ENCODE assay signal across 40 cellular contexts in genomic region chr5:169101966-169102365, GRCh38.
"Had no signal": no experiment of that assay in that cellular context is flagged by ENCODE, and none has a peak within 500 bp of the region (broad histone marks: within the 10 kb centered on the region; RNA-seq: fewer than 3 reads in every experiment).

No MANE protein-coding gene starts in this region.

- H3K4me3 Mint-ChIP-seq: activated naive CD4-positive, alpha-beta T cell treated with anti-CD3 and anti-CD28 coated beads for 36 hours; activated naive CD4-positive, alpha-beta T cell treated with anti-CD3 and anti-CD28 coated beads, Interleukin-2, amount 10 ng/mL, durations not matched to agents 7 days and 5 days; activated naive CD4-positive, alpha-beta T cell treated with anti-CD3 and anti-CD28 coated beads, Interleukin-2, amount 50 U/mL, for 24 hours; activated naive CD8-positive, alpha-beta T cell; activated naive CD8-positive, alpha-beta T cell treated with anti-CD3 and anti-CD28 coated beads for 36 hours; activated naive CD8-positive, alpha-beta T cell treated with anti-CD3 and anti-CD28 coated beads, Interleukin-2, amount 10 ng/mL, durations not matched to agents 7 days and 5 days; activated naive CD8-positive, alpha-beta T cell treated with anti-CD3 and anti-CD28 coated beads, Interleukin-2, amount 50 U/mL, for 24 hours; activated T-cell treated with anti-CD3 and anti-CD28 coated beads, Interleukin-2, amount 50 U/mL, for 24 hours; activated T-cell treated with anti-CD3 and anti-CD28 coated beads, Interleukin-2, amount 50 U/mL, for 4 hours; activated T-cell treated with anti-CD3 and anti-CD28 coated beads, Interleukin-2, amount 50 U/mL, for 72 hours; activated T-helper 1 cell treated with anti-CD3 and anti-CD28 coated beads, Interleukin-12 subunit alpha, Interleukin-12 subunit beta, Interleukin-2, Interleukin-4 antibody, amounts not matched to agents 30 ng/mL and 10 ng/mL and 1 ng/mL, durations not matched to agents 14 hours and 24 hours and 36 hours; activated T-helper 17 cell treated with anti-CD3 and anti-CD28 coated beads, Interleukin-2, amount 50 U/mL, for 72 hours; brain; central memory CD8-positive, alpha-beta T cell had no signal

- FAIRE-seq: astrocyte, bronchial epithelial cell had no signal

- H3K4me1 Mint-ChIP-seq: activated naive CD4-positive, alpha-beta T cell treated with anti-CD3 and anti-CD28 coated beads, Interleukin-2, amount 10 ng/mL, durations not matched to agents 7 days and 5 days; activated naive CD4-positive, alpha-beta T cell treated with anti-CD3 and anti-CD28 coated beads, Interleukin-2, amount 50 U/mL, for 24 hours; activated naive CD8-positive, alpha-beta T cell treated with anti-CD3 and anti-CD28 coated beads for 36 hours; activated naive CD8-positive, alpha-beta T cell treated with anti-CD3 and anti-CD28 coated beads, Interleukin-2, amount 10 ng/mL, durations not matched to agents 7 days and 5 days; activated naive CD8-positive, alpha-beta T cell treated with anti-CD3 and anti-CD28 coated beads, Interleukin-2, amount 50 U/mL, for 24 hours; activated T-helper 17 cell treated with anti-CD3 and anti-CD28 coated beads, Interleukin-2, amount 50 U/mL, for 72 hours; central memory CD8-positive, alpha-beta T cell had no signal

- H3K9me3 ChIP-seq: adrenal gland, ascending aorta, body of pancreas, breast epithelium had no signal

- H3K36me3 Mint-ChIP-seq: activated naive CD4-positive, alpha-beta T cell treated with anti-CD3 and anti-CD28 coated beads, Interleukin-2, amount 10 ng/mL, durations not matched to agents 7 days and 5 days; activated naive CD4-positive, alpha-beta T cell treated with anti-CD3 and anti-CD28 coated beads, Interleukin-2, amount 50 U/mL, for 24 hours; activated naive CD8-positive, alpha-beta T cell; activated naive CD8-positive, alpha-beta T cell treated with anti-CD3 and anti-CD28 coated beads for 36 hours; activated naive CD8-positive, alpha-beta T cell treated with anti-CD3 and anti-CD28 coated beads, Interleukin-2, amount 10 ng/mL, durations not matched to agents 7 days and 5 days; brain had no signal

- DNase-seq: activated effector memory CD4-positive, alpha-beta T cell treated with anti-CD3 and anti-CD28 coated beads, Interleukin-2, amount 50 U/mL, for 16 hours; activated effector memory CD4-positive, alpha-beta T cell treated with Interleukin-2 at 50 U/mL for 16 hours; activated gamma-delta T cell; activated gamma-delta T cell treated with Interleukin-2 at 50 U/mL for 16 hours; activated naive CD4-positive, alpha-beta T cell; activated naive CD4-positive, alpha-beta T cell treated with anti-CD3 and anti-CD28 coated beads for 36 hours; activated naive CD4-positive, alpha-beta T cell treated with anti-CD3 and anti-CD28 coated beads, Interleukin-2, amount 10 ng/mL, durations not matched to agents 7 days and 5 days; activated naive CD4-positive, alpha-beta T cell treated with anti-CD3 and anti-CD28 coated beads, Interleukin-2, amount 50 U/mL, for 16 hours; activated naive CD4-positive, alpha-beta T cell treated with Interleukin-2 at 50 U/mL for 16 hours; activated naive CD8-positive, alpha-beta T cell treated with anti-CD3 and anti-CD28 coated beads for 36 hours; activated naive CD8-positive, alpha-beta T cell treated with anti-CD3 and anti-CD28 coated beads, Interleukin-2, amount 10 ng/mL, durations not matched to agents 7 days and 5 days; activated naive CD8-positive, alpha-beta T cell treated with anti-CD3 and anti-CD28 coated beads, Interleukin-2, amount 50 U/mL, for 24 hours; activated T-cell treated with anti-CD3 and anti-CD28 coated beads, Interleukin-2, amount 50 U/mL, for 1 hour; activated T-cell treated with anti-CD3 and anti-CD28 coated beads, Interleukin-2, amount 50 U/mL, for 24 hours; activated T-cell treated with anti-CD3 and anti-CD28 coated beads, Interleukin-2, amount 50 U/mL, for 4 hours; activated T-cell treated with anti-CD3 and anti-CD28 coated beads, Interleukin-2, amount 50 U/mL, for 48 hours; activated T-cell treated with anti-CD3 and anti-CD28 coated beads, Interleukin-2, amount 50 U/mL, for 72 hours; adrenal gland; amniotic stem cell; amygdala; anterior cingulate cortex; aorta; body of pancreas; brain microvascular endothelial cell; caudate nucleus; central memory CD4-positive, alpha-beta T cell; cerebellar nuclear complex had no signal

- H3K27me3 ChIP-seq: adrenal gland, ascending aorta, body of pancreas, brain microvascular endothelial cell, breast epithelium, cardiac muscle cell had no signal

- H3K9me3 Mint-ChIP-seq: activated naive CD4-positive, alpha-beta T cell treated with anti-CD3 and anti-CD28 coated beads for 36 hours; activated naive CD4-positive, alpha-beta T cell treated with anti-CD3 and anti-CD28 coated beads, Interleukin-2, amount 10 ng/mL, durations not matched to agents 7 days and 5 days; activated naive CD4-positive, alpha-beta T cell treated with anti-CD3 and anti-CD28 coated beads, Interleukin-2, amount 50 U/mL, for 24 hours; activated naive CD8-positive, alpha-beta T cell treated with anti-CD3 and anti-CD28 coated beads for 36 hours; activated naive CD8-positive, alpha-beta T cell treated with anti-CD3 and anti-CD28 coated beads, Interleukin-2, amount 10 ng/mL, durations not matched to agents 7 days and 5 days; activated T-cell treated with anti-CD3 and anti-CD28 coated beads, Interleukin-2, amount 50 U/mL, for 24 hours; activated T-helper 2 cell treated with anti-CD3 and anti-CD28 coated beads, Interferon-gamma antibody, Interleukin-2, Interleukin-4, amounts not matched to agents 10 μg/mL and 5 μg/mL and 100 μg/mL, durations not matched to agents 14 hours and 24 hours and 36 hours; brain; central memory CD8-positive, alpha-beta T cell had no signal

- H3K4me3 ChIP-seq: adrenal gland, ascending aorta, body of pancreas, breast epithelium, cardiac muscle cell had no signal

- H3K36me3 ChIP-seq: adrenal gland, ascending aorta, brain microvascular endothelial cell, breast epithelium, cardiac muscle cell had no signal

- H3K27me3 Mint-ChIP-seq: activated naive CD4-positive, alpha-beta T cell treated with anti-CD3 and anti-CD28 coated beads, Interleukin-2, amount 10 ng/mL, durations not matched to agents 7 days and 5 days; activated naive CD8-positive, alpha-beta T cell; activated naive CD8-positive, alpha-beta T cell treated with anti-CD3 and anti-CD28 coated beads for 36 hours; activated naive CD8-positive, alpha-beta T cell treated with anti-CD3 and anti-CD28 coated beads, Interleukin-2, amount 10 ng/mL, durations not matched to agents 7 days and 5 days; central memory CD8-positive, alpha-beta T cell had no signal

- H3K4me1 ChIP-seq: adrenal gland, body of pancreas had no signal

- H3K27ac ChIP-seq: ascending aorta, body of pancreas, brain microvascular endothelial cell, cardiac muscle cell had no signal

- H3K27ac Mint-ChIP-seq: activated naive CD4-positive, alpha-beta T cell treated with anti-CD3 and anti-CD28 coated beads for 36 hours; activated naive CD4-positive, alpha-beta T cell treated with anti-CD3 and anti-CD28 coated beads, Interleukin-2, amount 10 ng/mL, durations not matched to agents 7 days and 5 days; activated naive CD4-positive, alpha-beta T cell treated with anti-CD3 and anti-CD28 coated beads, Interleukin-2, amount 50 U/mL, for 24 hours; activated naive CD4-positive, alpha-beta T cell treated with anti-CD3 and anti-CD28 coated beads, Interleukin-2, amount 50 U/mL, for 72 hours; activated naive CD8-positive, alpha-beta T cell; activated naive CD8-positive, alpha-beta T cell treated with anti-CD3 and anti-CD28 coated beads for 36 hours; activated naive CD8-positive, alpha-beta T cell treated with anti-CD3 and anti-CD28 coated beads, Interleukin-2, amount 10 ng/mL, durations not matched to agents 7 days and 5 days; activated naive CD8-positive, alpha-beta T cell treated with anti-CD3 and anti-CD28 coated beads, Interleukin-2, amount 50 U/mL, for 24 hours; activated T-cell treated with anti-CD3 and anti-CD28 coated beads, Interleukin-2, amount 50 U/mL, for 24 hours; activated T-cell treated with anti-CD3 and anti-CD28 coated beads, Interleukin-2, amount 50 U/mL, for 72 hours; activated T-helper 1 cell treated with anti-CD3 and anti-CD28 coated beads, Interleukin-12 subunit alpha, Interleukin-12 subunit beta, Interleukin-2, Interleukin-4 antibody, amounts not matched to agents 30 ng/mL and 10 ng/mL and 1 ng/mL, durations not matched to agents 14 hours and 24 hours and 36 hours; activated T-helper 17 cell treated with anti-CD3 and anti-CD28 coated beads, Interleukin-2, amount 50 U/mL, for 72 hours; activated T-helper 2 cell treated with anti-CD3 and anti-CD28 coated beads, Interferon-gamma antibody, Interleukin-2, Interleukin-4, amounts not matched to agents 10 μg/mL and 5 μg/mL and 100 μg/mL, durations not matched to agents 14 hours and 24 hours and 36 hours; brain had no signal

- ATAC-seq: activated naive CD4-positive, alpha-beta T cell treated with anti-CD3 and anti-CD28 coated beads, Interleukin-2, amount 50 U/mL, for 72 hours; activated naive CD8-positive, alpha-beta T cell treated with anti-CD3 and anti-CD28 coated beads, Interleukin-2, amount 50 U/mL, for 24 hours; activated T-cell treated with anti-CD3 and anti-CD28 coated beads, Interleukin-2, amount 50 U/mL, for 4 hours; activated T-cell treated with anti-CD3 and anti-CD28 coated beads, Interleukin-2, amount 50 U/mL, for 72 hours; activated T-helper 17 cell treated with anti-CD3 and anti-CD28 coated beads, Interleukin-2, amount 50 U/mL, for 72 hours; body of pancreas had no signal
